8 cellular contexts compared by ENCODE assay signal in the genomic region with DNA sequence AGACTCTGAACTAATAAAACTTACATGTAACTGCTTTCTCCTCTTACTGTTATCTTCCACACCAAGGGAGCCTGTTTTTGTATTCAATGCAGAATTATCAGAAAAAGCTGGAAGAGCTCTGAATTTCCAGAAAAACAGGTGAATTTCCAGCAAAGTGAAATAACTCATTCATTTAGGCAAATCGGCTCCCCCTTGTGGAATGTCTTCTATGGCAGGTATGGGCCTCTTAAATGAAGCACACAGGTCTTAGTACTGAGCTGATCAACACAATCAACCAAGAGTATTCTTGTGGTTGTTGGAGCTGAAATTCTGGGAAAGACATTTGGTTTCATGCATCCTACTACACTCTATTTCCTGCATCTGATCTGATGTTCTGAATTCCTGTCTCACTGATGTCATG. TPM values are rescaled to one million over a fixed set of nuclear protein-coding genes. Genes with fewer than 3 reads are reported as not detected.
DNase-seq lines count a peak whose midpoint lies in the region; ATAC-seq, FAIRE-seq and TF ChIP-seq lines count a peak whose summit lies in the region.

No MANE protein-coding gene starts in this region.

- no peak overlapping the region for H3K9ac ChIP-seq in OCI-LY1 (ENCODE audit: low read length)

- no peak for FAIRE-seq in GM12892 (lab: Jason Lieb, UNC)

- H3K27ac ChIP-seq in heart left ventricle = no peak overlapping the region
- no peak overlapping the region for H3K27ac ChIP-seq in OCI-LY1 (ENCODE audit: low read depth, low read length, poor library complexity, severe bottlenecking)

- H3K4me1 ChIP-seq in heart left ventricle (peaks cover 0 to 9% (median 0%) of the 10 kb centered on the region in 12 donors), OCI-LY1 (ENCODE audit: insufficient read depth, low read length, severe bottlenecking) (no peaks in the 10 kb centered on the region)

- no peaks in the 10 kb centered on the region for H3K36me3 ChIP-seq in heart left ventricle
- H3K36me3 ChIP-seq in OCI-LY1 (ENCODE audit: insufficient read depth, low read length) = no peaks in the 10 kb centered on the region

- TF ChIP-seq CTCF in heart left ventricle (IDR thresholded peaks at IDR 0.05) = peak; percentile 21 to 65 (median 44)
- TF ChIP-seq CTCF in OCI-LY1 (IDR thresholded peaks at IDR 0.05; ENCODE audit: low read length) = peak; percentile 50
- TF ChIP-seq CTCF in fibroblast of pulmonary artery (IDR thresholded peaks at IDR 0.05; ENCODE audit: low read length, missing control alignments) = peak; percentile 62

- no peak overlapping the region for H3K4me3 ChIP-seq in heart left ventricle
- H3K4me3 ChIP-seq in OCI-LY1 (ENCODE audit: low read depth, low read length, poor library complexity, severe bottlenecking) = no peak overlapping the region
- no peak overlapping the region for H3K4me3 ChIP-seq in fibroblast of pulmonary artery (replicated peaks; ENCODE audit: low read depth, low read length)

- H3K27me3 ChIP-seq in heart left ventricle = no peaks in the 10 kb centered on the region
- no peaks in the 10 kb centered on the region for H3K27me3 ChIP-seq in OCI-LY1 (ENCODE audit: insufficient read depth, low read length)

- intact Hi-C loops in heart left ventricle (cut with DNase I) = loop anchor here in 2 of 10 donors (10.0 kb wide), 1 partner anchor 276 kb away; a partner anchor contains a TSS
- intact Hi-C loops in left cardiac atrium (cut with DNase I) = no loop called here

- TF ChIP-seq POLR2A in heart left ventricle (IDR thresholded peaks at IDR 0.05) = no peak
- TF ChIP-seq POLR2A in GM12892 (IDR thresholded peaks at IDR 0.05; ENCODE audit: low read depth, low read length) = no peak

- ATAC-seq in heart left ventricle (no peak), left cardiac atrium (no peak), HG03025 (IDR thresholded peaks at IDR 0.05; ENCODE audit: low FRiP score, unreplicated experiment) (no peak)

- H3K9me2 ChIP-seq in OCI-LY1 (ENCODE audit: low read depth, low read length) = no peaks in the 10 kb centered on the region

- no peaks in the 10 kb centered on the region for H3F3A ChIP-seq in OCI-LY1 (ENCODE audit: insufficient read depth, low read length)

- no peaks in the 10 kb centered on the region for H3K79me2 ChIP-seq in OCI-LY1 (ENCODE audit: insufficient read depth, low read length)

- 23 to 30% (median 28%) methylated on average over 1 of the region's 1 CpG for WGBS in heart left ventricle, 4 donors

- no peak for DNase-seq in heart left ventricle
- DNase-seq in left cardiac atrium = no peak
- peak; percentile 64 for DNase-seq in fibroblast of pulmonary artery (ENCODE audit: low read depth)
- DNase-seq in superior temporal gyrus (ENCODE audit: extremely low spot score) = peak; percentile 61
- no peak for DNase-seq in epidermal melanocyte (ENCODE audit: insufficient read length, low spot score)
- DNase-seq in GM12892 (ENCODE audit: insufficient read length) = no peak

- H2AFZ ChIP-seq in OCI-LY1 (ENCODE audit: low read length) = no peak overlapping the region

- H3K4me2 ChIP-seq in OCI-LY1 (ENCODE audit: low read length) = no peak overlapping the region

- H3K9me3 ChIP-seq in heart left ventricle = no peaks in the 10 kb centered on the region
- no peaks in the 10 kb centered on the region for H3K9me3 ChIP-seq in OCI-LY1 (ENCODE audit: low read length)

- no peaks in the 10 kb centered on the region for H4K20me1 ChIP-seq in OCI-LY1 (ENCODE audit: insufficient read depth, low read length)

RNA-seq across cellular contexts. Expression of a gene that starts 31.0 kb away (rescaled TPM):
- total RNA-seq in heart left ventricle (10 to 100 TPM; 23.5 to 48.5 (median 35.6) TPM), left cardiac atrium (10 to 100 TPM; 37.6 to 46.9 TPM)
- polyA plus RNA-seq in heart left ventricle = 10 to 100 TPM in 1 of 2 donors, 1 to 10 TPM in 1; 8.0 to 16.4 TPM
- polyA plus RNA-seq in GM12892 (2012; ENCODE audit: missing spikeins) = 1.3 TPM

Comparison
In these comparisons a context has a peak if more than half of its experiments do, and no peak if none do; other contexts are left out.
1. DNase-seq: peak in fibroblast of pulmonary artery (single experiment) and superior temporal gyrus (single experiment); none in heart left ventricle (0 of 5), left cardiac atrium (single experiment), epidermal melanocyte (single experiment) and GM12892 (single experiment).
2. Peak in every context shown above with its lines, with median percentiles within 50 percentile points of each other: CTCF ChIP-seq.